In genomic region chr19:58154287-58154678, GRCh38 we compare ENCODE assay signal across 8 cellular contexts. TPM values are rescaled to one million over a fixed set of nuclear protein-coding genes. Genes with fewer than 3 reads are reported as not detected.
A peak's percentile ranks its signal among the peaks of the same experiment; 100 is the strongest.
DNase-seq lines count a peak whose midpoint lies in the region; ATAC-seq and TF ChIP-seq lines count a peak whose summit lies in the region.

No MANE protein-coding gene starts in this region.

- H3K27me3 ChIP-seq in ascending aorta (no peaks in the 10 kb centered on the region), sigmoid colon (no peaks in the 10 kb centered on the region)

- CTCF ChIA-PET in activated naive CD4-positive, alpha-beta T cell treated with anti-CD3 and anti-CD28 coated beads for 36 hours (lab: Charles Lee) = no interaction called here

- H3K4me1 ChIP-seq in ascending aorta = peaks cover 5 to 22% of the 10 kb centered on the region in 2 donors
- peaks cover 0 to 40% (median 30%) of the 10 kb centered on the region in 4 donors for H3K4me1 ChIP-seq in sigmoid colon

- H3K27ac ChIP-seq in ascending aorta (peak overlapping the region; percentile 93 to 95), sigmoid colon (peak overlapping the region; percentile 88 to 99 (median 98))

- no peaks in the 10 kb centered on the region for H3K27me3 Mint-ChIP-seq in activated naive CD4-positive, alpha-beta T cell treated with anti-CD3 and anti-CD28 coated beads for 36 hours (ENCODE audit: low read depth)

- intact Hi-C loops in activated naive CD4-positive, alpha-beta T cell treated with anti-CD3 and anti-CD28 coated beads for 36 hours (cut with micrococcal nuclease) = loop anchor here (2.0 to 10.0 kb wide), 5 partner anchors 29 to 679 kb away; partner anchors contain the start of genes ZNF274, ZNF552, ZNF772 and ZNF776
- intact Hi-C loops in ascending aorta (cut with DNase I) = loop anchor here (2.0 to 10.0 kb wide), 8 partner anchors 152 to 1839 kb away; partner anchors contain the start of genes ZIK1, ZNF417, ZNF583 and ZNF606
- intact Hi-C loops in sigmoid colon (cut with DNase I) = loop anchor here (2.0 to 10.0 kb wide), 4 partner anchors 55 to 1049 kb away; partner anchors contain the start of genes ZNF256, ZNF606 and ZSCAN18

- no peak for ATAC-seq in GM18505 (IDR thresholded peaks at IDR 0.05; ENCODE audit: unreplicated experiment)

- H3K9me3 ChIP-seq in ascending aorta (no peaks in the 10 kb centered on the region), sigmoid colon (peaks cover 0 to under 1% (median 0%) of the 10 kb centered on the region in 4 donors)

- H3K9me3 Mint-ChIP-seq in activated naive CD4-positive, alpha-beta T cell treated with anti-CD3 and anti-CD28 coated beads for 36 hours = peaks cover 7% of the 10 kb centered on the region

- WGBS in sigmoid colon, 2 donors = 13 to 15% methylated on average over 12 of the region's 12 CpGs

- peaks cover 22% of the 10 kb centered on the region for H3K4me1 Mint-ChIP-seq in activated naive CD4-positive, alpha-beta T cell treated with anti-CD3 and anti-CD28 coated beads for 36 hours (ENCODE audit: low read depth)

- no peak overlapping the region for H3K27ac Mint-ChIP-seq in activated naive CD4-positive, alpha-beta T cell treated with anti-CD3 and anti-CD28 coated beads for 36 hours

- peak overlapping the region; percentile 84 to 86 for H3K4me3 ChIP-seq in ascending aorta
- H3K4me3 ChIP-seq in iPS-11a (ENCODE audit: low read depth, low read length) = peak overlapping the region; percentile 86
- peak overlapping the region; percentile 78 to 100 (median 94) for H3K4me3 ChIP-seq in sigmoid colon

- H3K36me3 Mint-ChIP-seq in activated naive CD4-positive, alpha-beta T cell treated with anti-CD3 and anti-CD28 coated beads for 36 hours (ENCODE audit: low read depth) = no peaks in the 10 kb centered on the region

- TF ChIP-seq POLR2A in sigmoid colon (IDR thresholded peaks at IDR 0.05) = no peak
- no peak for TF ChIP-seq POLR2A in GM18505 (IDR thresholded peaks at IDR 0.05; ENCODE audit: borderline replicate concordance, extremely low read depth, insufficient read depth, insufficient read length)

- TF ChIP-seq EP300 in sigmoid colon (IDR thresholded peaks at IDR 0.05) = no peak

- no peaks in the 10 kb centered on the region for H3K36me3 ChIP-seq in ascending aorta
- no peaks in the 10 kb centered on the region for H3K36me3 ChIP-seq in sigmoid colon

- H3K4me3 Mint-ChIP-seq in activated naive CD4-positive, alpha-beta T cell treated with anti-CD3 and anti-CD28 coated beads for 36 hours = peak overlapping the region; percentile 73

- DNase-seq in activated naive CD4-positive, alpha-beta T cell treated with anti-CD3 and anti-CD28 coated beads for 36 hours = no peak
- DNase-seq in activated naive CD4-positive, alpha-beta T cell (lab: John Stamatoyannopoulos, UW) = no peak
- DNase-seq in ascending aorta (ENCODE audit: low spot score in 2 of 2) (peak in 1 of 2 donors; percentile 64), sigmoid colon (peak; percentile 69), occipital lobe (lab: John Stamatoyannopoulos, UW) (no peak), COLO829 (ENCODE audit: low spot score) (no peak)

- TF ChIP-seq CTCF in ascending aorta (IDR thresholded peaks at IDR 0.05) = no peak
- TF ChIP-seq CTCF in sigmoid colon (IDR thresholded peaks at IDR 0.05) = no peak

RNA-seq across cellular contexts. Expression of gene ZNF329, which starts 3.7 kb away (rescaled TPM):
- total RNA-seq in activated naive CD4-positive, alpha-beta T cell treated with anti-CD3 and anti-CD28 coated beads for 36 hours = 1 to 10 TPM; 4.3 to 4.8 TPM
- 3.8 TPM for total RNA-seq in ascending aorta
- total RNA-seq in sigmoid colon = 10 to 100 TPM in 1 of 4 donors, 1 to 10 TPM in 3; 8.2 to 10.2 (median 8.3) TPM
- 1 to 10 TPM; 1.6 to 3.9 (median 2.4) TPM for polyA plus RNA-seq in sigmoid colon
- 28.4 TPM for total RNA-seq in occipital lobe

RNA-seq across cellular contexts. Expression of gene ZNF274, which starts 28.6 kb away (rescaled TPM):
- 10 to 100 TPM; 14.6 to 16.9 TPM for total RNA-seq in activated naive CD4-positive, alpha-beta T cell treated with anti-CD3 and anti-CD28 coated beads for 36 hours
- total RNA-seq in ascending aorta (14.7 TPM), sigmoid colon (10 to 100 TPM; 18.3 to 26.7 (median 22.6) TPM), occipital lobe (25.1 TPM)
- 10 to 100 TPM in 1 of 3 donors, 1 to 10 TPM in 2; 7.8 to 19.6 (median 9.2) TPM for polyA plus RNA-seq in sigmoid colon

RNA-seq across cellular contexts. Expression of gene ZSCAN18, which starts 56.3 kb away (rescaled TPM):
- total RNA-seq in activated naive CD4-positive, alpha-beta T cell treated with anti-CD3 and anti-CD28 coated beads for 36 hours = 10 to 100 TPM; 25.7 to 26.1 TPM
- total RNA-seq in ascending aorta (181 TPM), sigmoid colon (10 to 100 TPM; 64.7 to 85.3 (median 73.8) TPM), occipital lobe (87.0 TPM)
- polyA plus RNA-seq in sigmoid colon = 10 to 100 TPM in 2 of 3 donors, 1 to 10 TPM in 1; 5.8 to 31.4 (median 12.6) TPM
